ENCODE assay signal across 8 cellular contexts in genomic region chr12:52139579-52140062, GRCh38.
A peak's percentile ranks its signal among the peaks of the same experiment; 100 is the strongest.
DNase-seq lines count a peak whose midpoint lies in the region; ATAC-seq and TF ChIP-seq lines count a peak whose summit lies in the region.
"Had no signal": no experiment of that assay in that cellular context is flagged by ENCODE, and none has a peak within 500 bp of the region (broad histone marks: within the 10 kb centered on the region; RNA-seq: fewer than 3 reads in every experiment).

No MANE protein-coding gene starts in this region.

- H3K4me1 Mint-ChIP-seq in stimulated activated naive B cell treated with anti-CD40 and anti-IgM and Interleukin-4, amounts not matched to agents 10 μg/mL and 1 μg/mL and 100 μg/mL, for 72 hours: peaks cover 4 to 5% of the 10 kb centered on the region in 2 donors

- peak; percentile 84 to 90 for ATAC-seq in stimulated activated naive B cell treated with anti-CD40 and anti-IgM and Interleukin-4, amounts not matched to agents 10 μg/mL and 1 μg/mL and 100 μg/mL, for 72 hours (replicated peaks)
- ATAC-seq in HG03108 (IDR thresholded peaks at IDR 0.05; ENCODE audit: unreplicated experiment) (no peak), HG03159 (IDR thresholded peaks at IDR 0.05; ENCODE audit: unreplicated experiment) (no peak)

- DNase-seq in GM06990 (ENCODE audit: extremely low read depth, insufficient read length) (no peak), NAMALWA (ENCODE audit: low spot score) (peak; percentile 49), fibroblast of pulmonary artery (ENCODE audit: low read depth) (no peak)
- DNase-seq in activated CD4-positive, alpha-beta T cell treated with anti-CD3 and anti-CD28 coated beads for 4 hours: peak; percentile 24 to 30
- DNase-seq in stimulated activated naive B cell treated with anti-CD40 and anti-IgM and Interleukin-4, amounts not matched to agents 10 μg/mL and 1 μg/mL and 100 μg/mL, for 72 hours: no peak

- no peaks in the 10 kb centered on the region for H3K36me3 Mint-ChIP-seq in stimulated activated naive B cell treated with anti-CD40 and anti-IgM and Interleukin-4, amounts not matched to agents 10 μg/mL and 1 μg/mL and 100 μg/mL, for 72 hours

- no peak overlapping the region for H3K27ac Mint-ChIP-seq in stimulated activated naive B cell treated with anti-CD40 and anti-IgM and Interleukin-4, amounts not matched to agents 10 μg/mL and 1 μg/mL and 100 μg/mL, for 72 hours
- H3K27ac Mint-ChIP-seq: T-helper 1 cell treated with Interleukin-12 subunit alpha and Interleukin-12 subunit beta and Interleukin-4 antibody, amounts not matched to agents 30 μg/mL and 1 μg/mL, for 36 hours had no signal

- peak; percentile 84 for TF ChIP-seq CTCF in GM06990 (IDR thresholded peaks at IDR 0.05; ENCODE audit: insufficient read depth, low read length, poor library complexity, severe bottlenecking)
- peak; percentile 75 for TF ChIP-seq CTCF in fibroblast of pulmonary artery (IDR thresholded peaks at IDR 0.05; ENCODE audit: low read length, missing control alignments)

- peaks cover 3% of the 10 kb centered on the region for H3K27me3 ChIP-seq in GM06990 (replicated peaks; ENCODE audit: control insufficient read depth, insufficient read depth, low read length)

- H3K4me3 ChIP-seq in GM06990 (replicated peaks; ENCODE audit: low read depth, low read length): no peak overlapping the region
- no peak overlapping the region for H3K4me3 ChIP-seq in fibroblast of pulmonary artery (replicated peaks; ENCODE audit: low read depth, low read length)

- no peak overlapping the region for H3K4me3 Mint-ChIP-seq in stimulated activated naive B cell treated with anti-CD40 and anti-IgM and Interleukin-4, amounts not matched to agents 10 μg/mL and 1 μg/mL and 100 μg/mL, for 72 hours
- H3K4me3 Mint-ChIP-seq: T-helper 1 cell treated with Interleukin-12 subunit alpha and Interleukin-12 subunit beta and Interleukin-4 antibody, amounts not matched to agents 30 μg/mL and 1 μg/mL, for 36 hours had no signal

- H3K36me3 ChIP-seq in GM06990 (ENCODE audit: control insufficient read depth, insufficient read depth, low read length): no peaks in the 10 kb centered on the region

- peaks cover 19 to 30% of the 10 kb centered on the region in 2 donors for H3K27me3 Mint-ChIP-seq in stimulated activated naive B cell treated with anti-CD40 and anti-IgM and Interleukin-4, amounts not matched to agents 10 μg/mL and 1 μg/mL and 100 μg/mL, for 72 hours

- no peaks in the 10 kb centered on the region for H3K9me3 Mint-ChIP-seq in stimulated activated naive B cell treated with anti-CD40 and anti-IgM and Interleukin-4, amounts not matched to agents 10 μg/mL and 1 μg/mL and 100 μg/mL, for 72 hours
- H3K9me3 Mint-ChIP-seq: T-helper 1 cell treated with Interleukin-12 subunit alpha and Interleukin-12 subunit beta and Interleukin-4 antibody, amounts not matched to agents 30 μg/mL and 1 μg/mL, for 36 hours had no signal

Comparison
In these comparisons a context has a peak if more than half of its experiments do, and no peak if none do; other contexts are left out.
1. DNase-seq: peak in NAMALWA (single experiment) and activated CD4-positive, alpha-beta T cell treated with anti-CD3 and anti-CD28 coated beads for 4 hours (2 of 2); none in GM06990 (single experiment), fibroblast of pulmonary artery (single experiment) and stimulated activated naive B cell treated with anti-CD40 and anti-IgM and Interleukin-4, amounts not matched to agents 10 μg/mL and 1 μg/mL and 100 μg/mL, for 72 hours (single experiment).
2. ATAC-seq: peak in stimulated activated naive B cell treated with anti-CD40 and anti-IgM and Interleukin-4, amounts not matched to agents 10 μg/mL and 1 μg/mL and 100 μg/mL, for 72 hours (2 of 2); none in HG03108 (single experiment) and HG03159 (single experiment).